1 cellular context compared by ENCODE assay signal in the genomic region with DNA sequence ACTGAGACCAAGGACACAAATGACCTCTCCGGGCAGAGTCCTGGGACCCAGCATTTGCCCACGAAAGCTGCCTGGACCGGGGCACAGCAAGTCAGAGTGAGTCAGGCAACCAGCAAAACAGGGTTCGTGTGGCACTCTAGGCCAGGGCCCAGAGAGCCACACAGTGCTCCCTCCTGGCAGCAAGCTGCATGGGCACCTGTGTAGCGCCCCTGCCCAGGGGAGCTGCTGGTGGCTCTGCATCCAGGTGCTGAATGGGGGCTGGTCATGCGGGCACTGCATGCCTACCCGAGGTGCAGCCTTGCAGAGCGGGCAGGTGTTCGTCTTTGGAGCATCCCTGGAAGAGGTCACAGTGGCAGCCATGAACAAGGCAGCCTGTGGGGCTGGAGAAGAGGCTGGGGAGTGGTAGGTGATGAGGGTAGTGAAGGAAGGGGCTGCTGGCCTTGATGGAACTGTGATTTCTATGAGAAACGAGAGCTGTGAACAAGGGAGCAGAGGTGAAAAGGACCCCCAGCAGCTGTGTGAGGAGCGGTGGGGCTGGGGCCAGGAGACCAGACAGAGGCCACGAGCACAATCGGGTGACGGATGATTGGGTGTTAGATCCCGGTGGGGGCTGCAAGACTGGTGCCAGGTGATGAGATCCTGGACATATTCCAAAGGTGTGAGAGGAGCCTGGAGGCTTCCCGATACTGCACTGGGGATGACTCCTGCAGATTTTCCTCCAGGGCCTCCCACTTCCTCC.
TF ChIP-seq lines count a peak whose summit lies in the region.

No MANE protein-coding gene starts in this region.

TF ChIP-seq in SK-N-SH treated with all-trans-retinoic acid at 6 μM for 48 hours, 23 proteins besides CTCF, POLR2A, EP300 and RAD21 (continued from another document):
- TF ChIP-seq BACH2 (CRISPR knock-in tag; IDR thresholded peaks at IDR 0.05; ENCODE audit: borderline replicate concordance), result no peak
- no peak for TF ChIP-seq ZNF8 (CRISPR knock-in tag; IDR thresholded peaks at IDR 0.05)
- TF ChIP-seq PPARA (CRISPR knock-in tag; IDR thresholded peaks at IDR 0.05; ENCODE audit: borderline replicate concordance), result no peak
- no peak for TF ChIP-seq TCF4 (CRISPR knock-in tag; IDR thresholded peaks at IDR 0.05; ENCODE audit: borderline replicate concordance)
- TF ChIP-seq, protein P1, sequence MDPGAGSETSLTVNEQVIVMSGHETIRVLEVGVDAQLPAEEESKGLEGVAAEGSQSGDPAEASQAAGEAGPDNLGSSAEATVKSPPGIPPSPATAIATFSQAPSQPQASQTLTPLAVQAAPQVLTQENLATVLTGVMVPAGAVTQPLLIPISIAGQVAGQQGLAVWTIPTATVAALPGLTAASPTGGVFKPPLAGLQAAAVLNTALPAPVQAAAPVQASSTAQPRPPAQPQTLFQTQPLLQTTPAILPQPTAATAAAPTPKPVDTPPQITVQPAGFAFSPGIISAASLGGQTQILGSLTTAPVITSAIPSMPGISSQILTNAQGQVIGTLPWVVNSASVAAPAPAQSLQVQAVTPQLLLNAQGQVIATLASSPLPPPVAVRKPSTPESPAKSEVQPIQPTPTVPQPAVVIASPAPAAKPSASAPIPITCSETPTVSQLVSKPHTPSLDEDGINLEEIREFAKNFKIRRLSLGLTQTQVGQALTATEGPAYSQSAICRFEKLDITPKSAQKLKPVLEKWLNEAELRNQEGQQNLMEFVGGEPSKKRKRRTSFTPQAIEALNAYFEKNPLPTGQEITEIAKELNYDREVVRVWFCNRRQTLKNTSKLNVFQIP (CRISPR knock-in tag; IDR thresholded peaks at IDR 0.05; ENCODE audit: borderline replicate concordance, low read depth), result no peak
- no peak for TF ChIP-seq ZC3H10 (CRISPR knock-in tag; IDR thresholded peaks at IDR 0.05)
- TF ChIP-seq, protein P2, sequence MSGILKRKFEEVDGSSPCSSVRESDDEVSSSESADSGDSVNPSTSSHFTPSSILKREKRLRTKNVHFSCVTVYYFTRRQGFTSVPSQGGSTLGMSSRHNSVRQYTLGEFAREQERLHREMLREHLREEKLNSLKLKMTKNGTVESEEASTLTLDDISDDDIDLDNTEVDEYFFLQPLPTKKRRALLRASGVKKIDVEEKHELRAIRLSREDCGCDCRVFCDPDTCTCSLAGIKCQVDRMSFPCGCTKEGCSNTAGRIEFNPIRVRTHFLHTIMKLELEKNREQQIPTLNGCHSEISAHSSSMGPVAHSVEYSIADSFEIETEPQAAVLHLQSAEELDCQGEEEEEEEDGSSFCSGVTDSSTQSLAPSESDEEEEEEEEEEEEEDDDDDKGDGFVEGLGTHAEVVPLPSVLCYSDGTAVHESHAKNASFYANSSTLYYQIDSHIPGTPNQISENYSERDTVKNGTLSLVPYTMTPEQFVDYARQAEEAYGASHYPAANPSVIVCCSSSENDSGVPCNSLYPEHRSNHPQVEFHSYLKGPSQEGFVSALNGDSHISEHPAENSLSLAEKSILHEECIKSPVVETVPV (CRISPR knock-in tag; IDR thresholded peaks at IDR 0.05), result no peak
- TF ChIP-seq TOX (CRISPR knock-in tag; IDR thresholded peaks at IDR 0.05; ENCODE audit: borderline replicate concordance), result no peak
- TF ChIP-seq CSDC2 (CRISPR knock-in tag; IDR thresholded peaks at IDR 0.05), result no peak
- TF ChIP-seq ISL1 (CRISPR knock-in tag; IDR thresholded peaks at IDR 0.05), result no peak
- TF ChIP-seq RARB (CRISPR knock-in tag; IDR thresholded peaks at IDR 0.05), result no peak
- TF ChIP-seq GLIS3 (CRISPR knock-in tag; IDR thresholded peaks at IDR 0.05), result no peak
- TF ChIP-seq ZFP3 (CRISPR knock-in tag; IDR thresholded peaks at IDR 0.05), result no peak
- TF ChIP-seq, protein P3, sequence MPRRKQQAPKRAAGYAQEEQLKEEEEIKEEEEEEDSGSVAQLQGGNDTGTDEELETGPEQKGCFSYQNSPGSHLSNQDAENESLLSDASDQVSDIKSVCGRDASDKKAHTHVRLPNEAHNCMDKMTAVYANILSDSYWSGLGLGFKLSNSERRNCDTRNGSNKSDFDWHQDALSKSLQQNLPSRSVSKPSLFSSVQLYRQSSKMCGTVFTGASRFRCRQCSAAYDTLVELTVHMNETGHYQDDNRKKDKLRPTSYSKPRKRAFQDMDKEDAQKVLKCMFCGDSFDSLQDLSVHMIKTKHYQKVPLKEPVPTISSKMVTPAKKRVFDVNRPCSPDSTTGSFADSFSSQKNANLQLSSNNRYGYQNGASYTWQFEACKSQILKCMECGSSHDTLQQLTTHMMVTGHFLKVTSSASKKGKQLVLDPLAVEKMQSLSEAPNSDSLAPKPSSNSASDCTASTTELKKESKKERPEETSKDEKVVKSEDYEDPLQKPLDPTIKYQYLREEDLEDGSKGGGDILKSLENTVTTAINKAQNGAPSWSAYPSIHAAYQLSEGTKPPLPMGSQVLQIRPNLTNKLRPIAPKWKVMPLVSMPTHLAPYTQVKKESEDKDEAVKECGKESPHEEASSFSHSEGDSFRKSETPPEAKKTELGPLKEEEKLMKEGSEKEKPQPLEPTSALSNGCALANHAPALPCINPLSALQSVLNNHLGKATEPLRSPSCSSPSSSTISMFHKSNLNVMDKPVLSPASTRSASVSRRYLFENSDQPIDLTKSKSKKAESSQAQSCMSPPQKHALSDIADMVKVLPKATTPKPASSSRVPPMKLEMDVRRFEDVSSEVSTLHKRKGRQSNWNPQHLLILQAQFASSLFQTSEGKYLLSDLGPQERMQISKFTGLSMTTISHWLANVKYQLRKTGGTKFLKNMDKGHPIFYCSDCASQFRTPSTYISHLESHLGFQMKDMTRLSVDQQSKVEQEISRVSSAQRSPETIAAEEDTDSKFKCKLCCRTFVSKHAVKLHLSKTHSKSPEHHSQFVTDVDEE (CRISPR knock-in tag; IDR thresholded peaks at IDR 0.05), result no peak
- TF ChIP-seq OSR1 (CRISPR knock-in tag; IDR thresholded peaks at IDR 0.05), result no peak
- no peak for TF ChIP-seq ZNF565 (CRISPR knock-in tag; conservative IDR thresholded peaks at IDR 0.05; ENCODE audit: low read depth)
